In genomic region chr1:240070188-240070587, GRCh38 we compare ENCODE assay signal across 25 cellular contexts. TPM values are rescaled to one million over a fixed set of nuclear protein-coding genes. Genes with fewer than 3 reads are reported as not detected.
"Had no signal": no experiment of that assay in that cellular context is flagged by ENCODE, and none has a peak within 500 bp of the region (broad histone marks: within the 10 kb centered on the region; RNA-seq: fewer than 3 reads in every experiment).

No MANE protein-coding gene starts in this region.

- ATAC-seq: activated CD4-positive, CD25-positive, alpha-beta regulatory T cell treated with anti-CD3 and anti-CD28 coated beads, Interleukin-2, amount 50 U/mL, for 24 hours; activated CD8-positive, alpha-beta T cell treated with anti-CD3 and anti-CD28 coated beads for 36 hours; activated T-cell treated with anti-CD3 and anti-CD28 coated beads, Interleukin-2, amount 50 U/mL, for 72 hours had no signal

- H3K36me3 ChIP-seq: adrenal gland, WERI-Rb-1 had no signal

- H3K27ac ChIP-seq: adrenal gland, WERI-Rb-1 had no signal

- H3K36me3 Mint-ChIP-seq: activated naive CD4-positive, alpha-beta T cell treated with anti-CD3 and anti-CD28 coated beads, Interleukin-2, amount 10 ng/mL, durations not matched to agents 7 days and 5 days; activated naive CD8-positive, alpha-beta T cell treated with anti-CD3 and anti-CD28 coated beads for 36 hours had no signal

- H3K4me1 Mint-ChIP-seq: activated naive CD4-positive, alpha-beta T cell treated with anti-CD3 and anti-CD28 coated beads, Interleukin-2, amount 10 ng/mL, durations not matched to agents 7 days and 5 days; activated naive CD8-positive, alpha-beta T cell treated with anti-CD3 and anti-CD28 coated beads for 36 hours; central memory CD8-positive, alpha-beta T cell had no signal

- H3K9me3 ChIP-seq: adrenal gland had no signal

- H3K27me3 ChIP-seq: adrenal gland had no signal

- H3K27ac Mint-ChIP-seq: activated CD8-positive, alpha-beta T cell treated with anti-CD3 and anti-CD28 coated beads for 36 hours; activated naive CD4-positive, alpha-beta T cell treated with anti-CD3 and anti-CD28 coated beads, Interleukin-2, amount 10 ng/mL, durations not matched to agents 7 days and 5 days; activated naive CD8-positive, alpha-beta T cell treated with anti-CD3 and anti-CD28 coated beads for 36 hours; activated T-cell treated with anti-CD3 and anti-CD28 coated beads, Interleukin-2, amount 50 U/mL, for 72 hours; activated T-helper 2 cell treated with anti-CD3 and anti-CD28 coated beads, Interferon-gamma antibody, Interleukin-2, Interleukin-4, amounts not matched to agents 10 μg/mL and 5 μg/mL and 100 μg/mL, durations not matched to agents 14 hours and 24 hours and 36 hours had no signal

- H3K9me3 Mint-ChIP-seq: activated CD8-positive, alpha-beta T cell treated with anti-CD3 and anti-CD28 coated beads for 36 hours; activated naive CD4-positive, alpha-beta T cell treated with anti-CD3 and anti-CD28 coated beads, Interleukin-2, amount 10 ng/mL, durations not matched to agents 7 days and 5 days; activated naive CD8-positive, alpha-beta T cell treated with anti-CD3 and anti-CD28 coated beads for 36 hours; activated T-helper 2 cell treated with anti-CD3 and anti-CD28 coated beads, Interferon-gamma antibody, Interleukin-2, Interleukin-4, amounts not matched to agents 10 μg/mL and 5 μg/mL and 100 μg/mL, durations not matched to agents 14 hours and 24 hours and 36 hours had no signal

- H3K4me3 Mint-ChIP-seq: activated CD8-positive, alpha-beta T cell treated with anti-CD3 and anti-CD28 coated beads for 36 hours; activated naive CD4-positive, alpha-beta T cell treated with anti-CD3 and anti-CD28 coated beads, Interleukin-2, amount 10 ng/mL, durations not matched to agents 7 days and 5 days; activated naive CD8-positive, alpha-beta T cell treated with anti-CD3 and anti-CD28 coated beads for 36 hours; activated T-cell treated with anti-CD3 and anti-CD28 coated beads, Interleukin-2, amount 50 U/mL, for 72 hours; central memory CD8-positive, alpha-beta T cell had no signal

- H3K4me3 ChIP-seq: adrenal gland had no signal

- H3K4me1 ChIP-seq: adrenal gland had no signal

- DNase-seq: activated CD4-positive, alpha-beta T cell treated with anti-CD3 and anti-CD28 coated beads for 4 hours; activated CD8-positive, alpha-beta memory T cell treated with anti-CD3 and anti-CD28 coated beads, Interleukin-2, amount 50 U/mL, for 4 hours; activated CD8-positive, alpha-beta T cell treated with anti-CD3 and anti-CD28 coated beads for 36 hours; activated gamma-delta T cell treated with Interleukin-2 at 50 U/mL for 16 hours; activated naive CD4-positive, alpha-beta T cell treated with anti-CD3 and anti-CD28 coated beads, Interleukin-2, amount 10 ng/mL, durations not matched to agents 7 days and 5 days; activated naive CD8-positive, alpha-beta T cell treated with anti-CD3 and anti-CD28 coated beads for 36 hours; activated T-cell treated with anti-CD3 and anti-CD28 coated beads, Interleukin-2, amount 50 U/mL, for 72 hours; adrenal gland; anterior cingulate cortex; Kasumi-1; KBM-7; NCI-H146; NCI-H187 treated with DMSO at 0.1 percent for 48 hours; NCI-H2171 treated with DMSO at 0.1 percent for 48 hours; NCI-H226; NCI-H526 treated with DMSO at 0.1 percent for 48 hours; NCI-H82; SIG-M5; T-helper 1 cell; WERI-Rb-1 had no signal

- H3K27me3 Mint-ChIP-seq: activated CD8-positive, alpha-beta T cell treated with anti-CD3 and anti-CD28 coated beads for 36 hours; activated naive CD4-positive, alpha-beta T cell treated with anti-CD3 and anti-CD28 coated beads, Interleukin-2, amount 10 ng/mL, durations not matched to agents 7 days and 5 days; central memory CD8-positive, alpha-beta T cell had no signal

RNA-seq across cellular contexts. Expression of gene FMN2, which starts 21.5 kb away (rescaled TPM):
- total RNA-seq: activated CD8-positive, alpha-beta T cell treated with anti-CD3 and anti-CD28 coated beads for 36 hours; activated naive CD8-positive, alpha-beta T cell treated with anti-CD3 and anti-CD28 coated beads for 36 hours; activated T-cell treated with anti-CD3 and anti-CD28 coated beads, Interleukin-2, amount 50 U/mL, for 72 hours; activated T-helper 2 cell treated with anti-CD3 and anti-CD28 coated beads, Interferon-gamma antibody, Interleukin-2, Interleukin-4, amounts not matched to agents 10 μg/mL and 5 μg/mL and 100 μg/mL, durations not matched to agents 14 hours and 24 hours and 36 hours; OCI-LY7; T-helper 2 cell treated with Interferon-gamma antibody and Interleukin-4, amounts not matched to agents 100 ng/mL and 5 ng/mL, for 36 hours had no signal
